Comparison of ENCODE assay signal across 8 cellular contexts in genomic region chr11:62841361-62842170, GRCh38. TPM values are rescaled to one million over a fixed set of nuclear protein-coding genes. Genes with fewer than 3 reads are reported as not detected.
DNase-seq lines count a peak whose midpoint lies in the region; ATAC-seq and TF ChIP-seq lines count a peak whose summit lies in the region.

No MANE protein-coding gene starts in this region.

- H3K4me1 Mint-ChIP-seq in Calu3 (ENCODE audit: low read depth, unreplicated experiment): peaks cover 13% of the 10 kb centered on the region

- intact Hi-C loops in Calu3 (cut with micrococcal nuclease; ENCODE audit: unreplicated experiment): loop anchor here (2.0 kb wide), 1 partner anchor 39 kb away; the partner anchor contains the start of gene SLC3A2

- H3K27ac Mint-ChIP-seq in Calu3 (ENCODE audit: unreplicated experiment): no peak overlapping the region

- no peaks in the 10 kb centered on the region for H3K9me3 Mint-ChIP-seq in Calu3 (ENCODE audit: low read depth, unreplicated experiment)

- TF ChIP-seq CTCF in Calu3 (IDR thresholded peaks at IDR 0.05; ENCODE audit: unreplicated experiment) (no peak), epithelial cell of esophagus (IDR thresholded peaks at IDR 0.05; ENCODE audit: insufficient read depth, low read depth, low read length, missing control alignments) (no peak)

- H3K36me3 Mint-ChIP-seq in Calu3 (ENCODE audit: insufficient read depth, unreplicated experiment): peaks cover 8% of the 10 kb centered on the region

- CTCF ChIA-PET in Calu3 (lab: Charles Lee): interaction anchor here (0.6 to 1.4 kb wide), 7 partner anchors 20 to 70 kb away, joined by 3 to 4 read pairs (median 3); partner anchors contain the start of genes SLC3A2 and TAF6L

- DNase-seq in Calu3 (peak; percentile 88), HT1080 (ENCODE audit: low read depth) (peak; percentile 100), NOMO-1 treated with dmso at 0.1 percent for 144 hours (lab: John Stamatoyannopoulos, UW; ENCODE audit: unreplicated experiment) (peak; percentile 84), epithelial cell of esophagus (ENCODE audit: low read depth) (peak; percentile 97), middle frontal gyrus (ENCODE audit: extremely low spot score, low spot score) (peak; percentile 86)
- peak; percentile 81 for DNase-seq in activated CD8-positive, alpha-beta memory T cell treated with anti-CD3 and anti-CD28 coated beads, Interleukin-2, amount 50 U/mL, for 1 hour (ENCODE audit: extremely low read depth)
- peak; percentile 62 to 65 for DNase-seq in stimulated activated CD8-positive, alpha-beta memory T cell treated with anti-CD3 and anti-CD28 coated beads, Interleukin-4, amount 100 ng/mL, for 4 hours (ENCODE audit: low read depth in 2 of 2, low spot score in 1 of 2)

- no peak overlapping the region for H3K4me3 Mint-ChIP-seq in Calu3 (ENCODE audit: low read depth, unreplicated experiment)

- H3K4me3 ChIP-seq in epithelial cell of esophagus (ENCODE audit: low read length): peak overlapping the region; percentile 97

- H3K27me3 Mint-ChIP-seq in Calu3 (ENCODE audit: unreplicated experiment): no peaks in the 10 kb centered on the region

- ATAC-seq in GM21367 (IDR thresholded peaks at IDR 0.05; ENCODE audit: unreplicated experiment): peak; percentile 39

- BruUV-seq in Calu3 (replicated peaks; lab: Mats Ljungman, UMichigan): TSS peak; percentile 99

RNA-seq across cellular contexts. Expression of gene WDR74, which starts 2.2 kb away (rescaled TPM):
- 87.7 and 97.4 TPM in 2 replicates for total RNA-seq in Calu3 (2022)
- 145 and 176 TPM in 2 replicates for total RNA-seq in HT1080 (2014; rRNA removed; shearing (Covaris generic))
- polyA plus RNA-seq in HT1080 (2015; cell fraction: cytosol; rRNA removed): 59.5 and 69.7 TPM in 2 replicates
- polyA plus RNA-seq in HT1080 (2015; cell fraction: nucleus; rRNA removed): 142 and 151 TPM in 2 replicates

RNA-seq across cellular contexts. Expression of gene TEX54, which starts 8.9 kb away (rescaled TPM):
- total RNA-seq in Calu3 (2022): not detected in 2 replicates
- 0.66 TPM in 1 of 2 replicates, not detected in the other for total RNA-seq in HT1080 (2014; rRNA removed; shearing (Covaris generic))
- not detected in 2 replicates for polyA plus RNA-seq in HT1080 (2015; cell fraction: cytosol; rRNA removed)
- not detected in 2 replicates for polyA plus RNA-seq in HT1080 (2015; cell fraction: nucleus; rRNA removed)

RNA-seq across cellular contexts. Expression of gene STX5, which starts 9.7 kb away (rescaled TPM):
- 38.3 and 39.2 TPM in 2 replicates for total RNA-seq in Calu3 (2022)
- total RNA-seq in HT1080 (2014; rRNA removed; shearing (Covaris generic)): 32.8 and 34.0 TPM in 2 replicates
- 25.3 and 31.2 TPM in 2 replicates for polyA plus RNA-seq in HT1080 (2015; cell fraction: cytosol; rRNA removed)
- 26.0 and 32.3 TPM in 2 replicates for polyA plus RNA-seq in HT1080 (2015; cell fraction: nucleus; rRNA removed)

RNA-seq across cellular contexts. Expression of gene NXF1, which starts 36.3 kb away (rescaled TPM):
- 48.0 and 51.6 TPM in 2 replicates for total RNA-seq in Calu3 (2022)
- 27.4 and 46.3 TPM in 2 replicates for total RNA-seq in HT1080 (2014; rRNA removed; shearing (Covaris generic))
- 30.6 and 33.5 TPM in 2 replicates for polyA plus RNA-seq in HT1080 (2015; cell fraction: cytosol; rRNA removed)
- 94.4 and 99.5 TPM in 2 replicates for polyA plus RNA-seq in HT1080 (2015; cell fraction: nucleus; rRNA removed)

RNA-seq across cellular contexts. Expression of gene SLC3A2, which starts 39.1 kb away (rescaled TPM):
- 410 and 444 TPM in 2 replicates for total RNA-seq in Calu3 (2022)
- total RNA-seq in HT1080 (2014; rRNA removed; shearing (Covaris generic)): 275 and 289 TPM in 2 replicates
- 237 and 276 TPM in 2 replicates for polyA plus RNA-seq in HT1080 (2015; cell fraction: cytosol; rRNA removed)
- polyA plus RNA-seq in HT1080 (2015; cell fraction: nucleus; rRNA removed): 991 and 1,003 TPM in 2 replicates

Comparison
In these comparisons a context has a peak if more than half of its experiments do, and no peak if none do; other contexts are left out.
1. Peak in every context shown above with its lines: DNase-seq, ATAC-seq and H3K4me3 ChIP-seq.